Comparison of ENCODE assay signal across 1 cellular context in genomic region chr2:46545015-46545839, GRCh38.
TF ChIP-seq lines count a peak whose summit lies in the region.

No MANE protein-coding gene starts in this region.

TF ChIP-seq in GM23338, 12 proteins besides CTCF, POLR2A, EP300 and RAD21 (continued from another document):
- TF ChIP-seq ZNF462 (CRISPR knock-in tag; IDR thresholded peaks at IDR 0.05) (no peak), ZNF331 (CRISPR knock-in tag; IDR thresholded peaks at IDR 0.05; ENCODE audit: low read depth) (no peak)
